ENCODE assay signal across 8 cellular contexts in the genomic region with DNA sequence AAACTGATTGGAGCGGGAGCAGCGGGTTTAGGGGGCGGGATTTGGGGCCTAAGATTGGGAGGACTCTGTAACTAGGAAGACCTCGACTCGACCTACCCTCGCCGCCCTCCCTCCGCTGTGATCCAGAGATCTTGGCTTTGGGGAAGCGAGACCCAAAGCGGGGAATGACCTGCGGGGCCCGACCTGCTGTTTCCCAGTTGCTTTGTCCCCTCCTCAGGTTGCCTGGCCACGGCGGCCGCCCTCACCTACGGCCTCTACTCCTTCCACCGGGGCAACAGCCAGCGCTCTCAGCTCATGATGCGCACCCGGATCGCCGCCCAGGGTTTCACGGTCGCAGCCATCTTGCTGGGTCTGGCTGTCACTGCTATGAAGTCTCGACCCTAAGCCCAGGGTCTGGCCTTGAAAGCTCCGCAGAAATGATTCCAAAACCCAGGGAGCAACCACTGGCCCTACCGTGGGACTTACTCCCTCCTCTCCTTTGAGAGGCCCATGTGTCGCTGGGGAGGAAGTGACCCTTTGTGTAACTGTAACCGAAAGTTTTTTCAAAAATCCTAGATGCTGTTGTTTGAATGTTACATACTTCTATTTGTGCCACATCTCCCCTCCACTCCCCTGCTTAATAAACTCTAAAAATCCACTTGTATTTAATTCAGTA. TPM values are rescaled to one million over a fixed set of nuclear protein-coding genes. Genes with fewer than 3 reads are reported as not detected.
DNase-seq lines count a peak whose midpoint lies in the region; ATAC-seq, FAIRE-seq and TF ChIP-seq lines count a peak whose summit lies in the region.

No MANE protein-coding gene starts in this region.

- peak overlapping the region; percentile 84 for H3K9ac ChIP-seq in HepG2 (ENCODE audit: insufficient read depth, low read depth, low read length)

- 4% methylated on average over 9 of the region's 29 CpGs for whole genome bisulfite sequencing in HepG2 (ENCODE audit: low lambda C conversion rate)
- under 1% methylated on average over 29 of the region's 29 CpGs for WGBS in thymus

- POLR2A ChIA-PET in HepG2 (lab: Yijun Ruan, JAX) = interaction anchor here (0.7 to 2.3 kb wide), 8 partner anchors 11 to 632 kb away, joined by 3 to 31 read pairs (median 4); a partner anchor contains a TSS

- intact Hi-C loops in HepG2 (cut with micrococcal nuclease; ENCODE audit: unreplicated experiment) = no loop called here

- H3K27ac Mint-ChIP-seq in brain = peak overlapping the region; percentile 99 to 100 (median 100)

- no peak overlapping the region for H2AFZ ChIP-seq in HepG2 (ENCODE audit: low read length)

- TF ChIP-seq EP300 in HepG2 (IDR thresholded peaks at IDR 0.05; ENCODE audit: low read depth in 2 of 2, low read length in 2 of 2) (no peak), HepG2 (CRISPR knock-in tag; IDR thresholded peaks at IDR 0.05; ENCODE audit: borderline replicate concordance) (no peak)

- H3K4me3 Mint-ChIP-seq in brain = peak overlapping the region; percentile 97 to 100 (median 100)

- H3K4me2 ChIP-seq in HepG2 (ENCODE audit: low read depth, low read length) = peak overlapping the region; percentile 75

- peaks cover 0 to 5% (median 0%) of the 10 kb centered on the region in 5 experiments for H3K9me3 Mint-ChIP-seq in brain

- no peak for TF ChIP-seq CTCF in brain (conservative IDR thresholded peaks at IDR 0.05)
- no peak for TF ChIP-seq CTCF in HepG2 (CRISPR knock-in tag; IDR thresholded peaks at IDR 0.05)

- H3K79me2 ChIP-seq in HepG2 (ENCODE audit: insufficient read depth, low read length) = peaks cover 42% of the 10 kb centered on the region

- H3K4me3 ChIP-seq in HepG2 (replicated peaks in 1 of 3; ENCODE audit: insufficient read depth in 1 of 3, low read depth in 2 of 3, low read length in 3 of 3) = peak overlapping the region; percentile 67 to 92 (median 71)
- H3K4me3 ChIP-seq in thymus (ENCODE audit: low read length) = peak overlapping the region; percentile 70

- peak; percentile 15; the same call in 1 of the 2 replicates for TF ChIP-seq RAD21 in HepG2 (CRISPR knock-in tag; IDR thresholded peaks at IDR 0.05)

- TSS peak; percentile 97 for BruUV-seq in HepG2 (replicated peaks; lab: Mats Ljungman, UMichigan)

- peak; percentile 28 for ATAC-seq in GM21619 (IDR thresholded peaks at IDR 0.05; ENCODE audit: unreplicated experiment)
- ATAC-seq in HepG2 = peak; percentile 68

- no peak for FAIRE-seq in GM12891 (lab: Jason Lieb, UNC)
- FAIRE-seq in HepG2 (lab: Jason Lieb, UNC) = no peak

- H3K27me3 ChIP-seq in HepG2 (ENCODE audit: control insufficient read depth in 1 of 2, insufficient read depth in 2 of 2, low read length in 2 of 2) (no peaks in the 10 kb centered on the region; a peak in 1 of 5 replicates), thymus (ENCODE audit: control insufficient read depth, insufficient read depth) (no peaks in the 10 kb centered on the region)

- CTCF ChIA-PET in HepG2 (lab: Yijun Ruan, JAX; ENCODE audit: low intra/inter-chr PET ratio, low total read pairs) = no interaction called here

- H3K36me3 Mint-ChIP-seq in brain = peaks cover 21% of the 10 kb centered on the region

- in situ Hi-C loops in HepG2 (cut with HindIII; ENCODE audit: extremely low pct_ligation_motif_present, low pct_unique_long_range_greater_than_20kb) = no loop called here

- DNase-seq in GM12891 (ENCODE audit: insufficient read length, low spot score) (peak; percentile 49), KG1 (lab: John Stamatoyannopoulos, UW) (peak; percentile 84), HepG2 (ENCODE audit: low spot score) (no peak), HCEC 1CT (no peak), NCI-H2196 (lab: John Stamatoyannopoulos, UW; ENCODE audit: unreplicated experiment) (no peak)

- peaks cover 3 to 27% of the 10 kb centered on the region in 2 experiments for H3K36me3 ChIP-seq in HepG2 (replicated peaks in 1 of 2; ENCODE audit: control insufficient read depth in 1 of 2, insufficient read depth in 2 of 2, low read length in 2 of 2)
- peaks cover 36% of the 10 kb centered on the region for H3K36me3 ChIP-seq in thymus (ENCODE audit: control insufficient read depth, insufficient read depth)

- H3K9me3 ChIP-seq in HepG2 (ENCODE audit: low read length) (no peaks in the 10 kb centered on the region), thymus (ENCODE audit: control insufficient read depth) (no peaks in the 10 kb centered on the region)

- peak overlapping the region; percentile 99 for H3K27ac ChIP-seq in HepG2 (ENCODE audit: extremely low read length, insufficient read depth, low read length)
- H3K27ac ChIP-seq in thymus (ENCODE audit: low read depth) = peak overlapping the region; percentile 95

- peaks cover 11% of the 10 kb centered on the region; the same call in 1 of the 2 replicates for H4K20me1 ChIP-seq in HepG2 (ENCODE audit: insufficient read depth, low read length)

- TF ChIP-seq POLR2A in GM12891 (IDR thresholded peaks at IDR 0.05; ENCODE audit: low read depth, low read length) = peak; percentile 68; the same call in 1 of the 2 replicates
- peak; percentile 80 to 86 for TF ChIP-seq POLR2A in HepG2 (IDR thresholded peaks at IDR 0.05; ENCODE audit: insufficient read depth in 1 of 2, low read depth in 2 of 2, low read length in 2 of 2)

- H3K4me1 Mint-ChIP-seq in brain = peaks cover 30% of the 10 kb centered on the region

- H3K27me3 Mint-ChIP-seq in brain = peaks cover 15% of the 10 kb centered on the region

- H3K4me1 ChIP-seq in HepG2 (ENCODE audit: insufficient read depth, low read length) = peaks cover 31% of the 10 kb centered on the region
- H3K4me1 ChIP-seq in thymus (ENCODE audit: control insufficient read depth, insufficient read depth, low read length) = peaks cover 7% of the 10 kb centered on the region

RNA-seq across cellular contexts. Expression of a gene that starts 0.7 kb away (rescaled TPM):
- polyA plus RNA-seq in GM12891 (2012; ENCODE audit: low read depth, missing spikeins) = 248 TPM
- polyA plus RNA-seq in brain (ENCODE audit: insufficient read depth, low read depth, low replicate concordance) = 221 TPM
- 89.2 and 95.7 TPM in 2 replicates for total RNA-seq in HepG2 (2016; rRNA removed; fragmentation: Illumina TruSeq; extraction: Trizol)
- 64.5 and 65.6 TPM in 2 replicates for total RNA-seq in HepG2 (2016; cell fraction: cytosol; rRNA removed; fragmentation: Illumina TruSeq; extraction: Trizol; ENCODE audit: low read depth)
- 87.9 and 107 TPM in 2 replicates for total RNA-seq in HepG2 (2016; cell fraction: insoluble cytoplasmic fraction; rRNA removed; fragmentation: Illumina TruSeq; extraction: Trizol)
- 112 and 135 TPM in 2 replicates for total RNA-seq in HepG2 (2016; cell fraction: membrane; rRNA removed; fragmentation: Illumina TruSeq; extraction: Trizol)
- total RNA-seq in HepG2 (2016; cell fraction: nucleus; rRNA removed; fragmentation: Illumina TruSeq; extraction: Trizol) = 38.9 and 40.5 TPM in 2 replicates
- polyA plus RNA-seq in HepG2 (2011; rRNA removed) = 146 TPM in 2 replicates
- polyA plus RNA-seq in HepG2 (2011; cell fraction: cytosol; rRNA removed) = 171 and 302 TPM in 2 replicates
- 77.0 and 77.1 TPM in 2 replicates for polyA plus RNA-seq in HepG2 (2011; cell fraction: nucleus; rRNA removed)
- 133 and 141 TPM in 2 replicates for polyA plus RNA-seq in HepG2 (2012)
- polyA plus RNA-seq in HepG2 (2016; cell fraction: cytosol; fragmentation: Illumina TruSeq; extraction: Trizol; ENCODE audit: low read depth) = 151 and 159 TPM in 2 replicates
- polyA plus RNA-seq in HepG2 (2016; cell fraction: insoluble cytoplasmic fraction; fragmentation: Illumina TruSeq; extraction: Trizol; ENCODE audit: low read depth) = 220 and 222 TPM in 2 replicates
- 239 and 256 TPM in 2 replicates for polyA plus RNA-seq in HepG2 (2016; cell fraction: membrane; fragmentation: Illumina TruSeq; extraction: Trizol; ENCODE audit: low read depth)
- polyA plus RNA-seq in HepG2 (2016; cell fraction: nucleus; fragmentation: Illumina TruSeq; extraction: Trizol; ENCODE audit: insufficient read depth, low read depth) = 118 and 123 TPM in 2 replicates
- polyA minus RNA-seq in HepG2 (2011; rRNA and poly(A)+ RNA removed; ENCODE audit: low replicate concordance) = 148 and 164 TPM in 2 replicates
- 70.4 and 91.9 TPM in 2 replicates for polyA minus RNA-seq in HepG2 (2011; cell fraction: cytosol; rRNA and poly(A)+ RNA removed)
- 33.3 and 40.7 TPM in 2 replicates for polyA minus RNA-seq in HepG2 (2011; cell fraction: nucleus; rRNA and poly(A)+ RNA removed)
- polyA plus RNA-seq in thymus = 161 TPM

RNA-seq across cellular contexts. Expression of a gene that starts 0.8 kb away (rescaled TPM):
- 77.2 TPM for polyA plus RNA-seq in GM12891 (2012; ENCODE audit: low read depth, missing spikeins)
- polyA plus RNA-seq in brain (ENCODE audit: insufficient read depth, low read depth, low replicate concordance) (13.1 TPM), HepG2 (2011; rRNA removed) (43.3 and 45.9 TPM in 2 replicates), thymus (30.6 TPM)
- 48.4 and 58.4 TPM in 2 replicates for total RNA-seq in HepG2 (2016; rRNA removed; fragmentation: Illumina TruSeq; extraction: Trizol)
- 19.8 and 25.4 TPM in 2 replicates for total RNA-seq in HepG2 (2016; cell fraction: cytosol; rRNA removed; fragmentation: Illumina TruSeq; extraction: Trizol; ENCODE audit: low read depth)
- 51.5 and 62.4 TPM in 2 replicates for total RNA-seq in HepG2 (2016; cell fraction: insoluble cytoplasmic fraction; rRNA removed; fragmentation: Illumina TruSeq; extraction: Trizol)
- 31.1 and 36.0 TPM in 2 replicates for total RNA-seq in HepG2 (2016; cell fraction: membrane; rRNA removed; fragmentation: Illumina TruSeq; extraction: Trizol)
- 38.3 and 50.4 TPM in 2 replicates for total RNA-seq in HepG2 (2016; cell fraction: nucleus; rRNA removed; fragmentation: Illumina TruSeq; extraction: Trizol)
- 43.5 and 48.0 TPM in 2 replicates for polyA plus RNA-seq in HepG2 (2011; cell fraction: cytosol; rRNA removed)
- 49.8 and 55.0 TPM in 2 replicates for polyA plus RNA-seq in HepG2 (2011; cell fraction: nucleus; rRNA removed)
- 36.0 and 45.5 TPM in 2 replicates for polyA plus RNA-seq in HepG2 (2012)
- 20.0 and 21.6 TPM in 2 replicates for polyA plus RNA-seq in HepG2 (2016; cell fraction: cytosol; fragmentation: Illumina TruSeq; extraction: Trizol; ENCODE audit: low read depth)
- 99.0 and 104 TPM in 2 replicates for polyA plus RNA-seq in HepG2 (2016; cell fraction: insoluble cytoplasmic fraction; fragmentation: Illumina TruSeq; extraction: Trizol; ENCODE audit: low read depth)
- polyA plus RNA-seq in HepG2 (2016; cell fraction: membrane; fragmentation: Illumina TruSeq; extraction: Trizol; ENCODE audit: low read depth) = 29.9 and 32.3 TPM in 2 replicates
- polyA plus RNA-seq in HepG2 (2016; cell fraction: nucleus; fragmentation: Illumina TruSeq; extraction: Trizol; ENCODE audit: insufficient read depth, low read depth) = 76.6 and 84.9 TPM in 2 replicates
- 16.4 and 48.3 TPM in 2 replicates for polyA minus RNA-seq in HepG2 (2011; rRNA and poly(A)+ RNA removed; ENCODE audit: low replicate concordance)
- polyA minus RNA-seq in HepG2 (2011; cell fraction: cytosol; rRNA and poly(A)+ RNA removed) = 10.2 and 15.5 TPM in 2 replicates
- 37.8 and 42.2 TPM in 2 replicates for polyA minus RNA-seq in HepG2 (2011; cell fraction: nucleus; rRNA and poly(A)+ RNA removed)

RNA-seq across cellular contexts. Expression of a gene that starts 24.0 kb away (rescaled TPM):
- polyA plus RNA-seq in GM12891 (2012; ENCODE audit: low read depth, missing spikeins) = 2.8 TPM
- polyA plus RNA-seq in brain (ENCODE audit: insufficient read depth, low read depth, low replicate concordance) = 2.6 TPM
- total RNA-seq in HepG2 (2016; rRNA removed; fragmentation: Illumina TruSeq; extraction: Trizol) = 0.01 and 0.18 TPM in 2 replicates
- total RNA-seq in HepG2 (2016; cell fraction: cytosol; rRNA removed; fragmentation: Illumina TruSeq; extraction: Trizol; ENCODE audit: low read depth) = 1.1 TPM in 1 of 2 replicates, not detected in the other
- total RNA-seq in HepG2 (2016; cell fraction: insoluble cytoplasmic fraction; rRNA removed; fragmentation: Illumina TruSeq; extraction: Trizol) = 0.45 TPM in 1 of 2 replicates, not detected in the other
- total RNA-seq in HepG2 (2016; cell fraction: membrane; rRNA removed; fragmentation: Illumina TruSeq; extraction: Trizol) = 0.93 and 0.96 TPM in 2 replicates
- 0.53 TPM in 1 of 2 replicates, not detected in the other for total RNA-seq in HepG2 (2016; cell fraction: nucleus; rRNA removed; fragmentation: Illumina TruSeq; extraction: Trizol)
- polyA plus RNA-seq in HepG2 (2011; rRNA removed) = 0.22 and 0.50 TPM in 2 replicates
- polyA plus RNA-seq in HepG2 (2011; cell fraction: cytosol; rRNA removed) = under 0.01 and 0.01 TPM in 2 replicates
- polyA plus RNA-seq in HepG2 (2011; cell fraction: nucleus; rRNA removed) = 0.02 and 0.03 TPM in 2 replicates
- polyA plus RNA-seq in HepG2 (2012) = 0.05 and 0.07 TPM in 2 replicates
- polyA plus RNA-seq in HepG2 (2016; cell fraction: cytosol; fragmentation: Illumina TruSeq; extraction: Trizol; ENCODE audit: low read depth) = 0.51 and 1.6 TPM in 2 replicates
- polyA plus RNA-seq in HepG2 (2016; cell fraction: insoluble cytoplasmic fraction; fragmentation: Illumina TruSeq; extraction: Trizol; ENCODE audit: low read depth) = not detected in 2 replicates
- polyA plus RNA-seq in HepG2 (2016; cell fraction: membrane; fragmentation: Illumina TruSeq; extraction: Trizol; ENCODE audit: low read depth) = 1.5 TPM in 1 of 2 replicates, not detected in the other
- 0.05 TPM in 1 of 2 replicates, not detected in the other for polyA plus RNA-seq in HepG2 (2016; cell fraction: nucleus; fragmentation: Illumina TruSeq; extraction: Trizol; ENCODE audit: insufficient read depth, low read depth)
- 0.02 and 0.22 TPM in 2 replicates for polyA minus RNA-seq in HepG2 (2011; rRNA and poly(A)+ RNA removed; ENCODE audit: low replicate concordance)
- 0.79 TPM in 1 of 2 replicates, not detected in the other for polyA minus RNA-seq in HepG2 (2011; cell fraction: cytosol; rRNA and poly(A)+ RNA removed)
- under 0.01 TPM in 2 replicates for polyA minus RNA-seq in HepG2 (2011; cell fraction: nucleus; rRNA and poly(A)+ RNA removed)
- polyA plus RNA-seq in thymus = 3.3 TPM

RNA-seq across cellular contexts. Expression of a gene that starts 27.1 kb away (rescaled TPM):
- 27.7 TPM for polyA plus RNA-seq in GM12891 (2012; ENCODE audit: low read depth, missing spikeins)
- polyA plus RNA-seq in brain (ENCODE audit: insufficient read depth, low read depth, low replicate concordance) (141 TPM), HepG2 (2011; rRNA removed) (23.3 and 24.8 TPM in 2 replicates), thymus (129 TPM)
- 30.7 and 33.8 TPM in 2 replicates for total RNA-seq in HepG2 (2016; rRNA removed; fragmentation: Illumina TruSeq; extraction: Trizol)
- 29.6 and 37.0 TPM in 2 replicates for total RNA-seq in HepG2 (2016; cell fraction: cytosol; rRNA removed; fragmentation: Illumina TruSeq; extraction: Trizol; ENCODE audit: low read depth)
- total RNA-seq in HepG2 (2016; cell fraction: insoluble cytoplasmic fraction; rRNA removed; fragmentation: Illumina TruSeq; extraction: Trizol) = 31.5 and 34.4 TPM in 2 replicates
- total RNA-seq in HepG2 (2016; cell fraction: membrane; rRNA removed; fragmentation: Illumina TruSeq; extraction: Trizol) = 33.2 and 41.2 TPM in 2 replicates
- total RNA-seq in HepG2 (2016; cell fraction: nucleus; rRNA removed; fragmentation: Illumina TruSeq; extraction: Trizol) = 15.1 and 15.7 TPM in 2 replicates
- polyA plus RNA-seq in HepG2 (2011; cell fraction: cytosol; rRNA removed) = 27.1 and 35.6 TPM in 2 replicates
- polyA plus RNA-seq in HepG2 (2011; cell fraction: nucleus; rRNA removed) = 29.2 and 30.5 TPM in 2 replicates
- 14.8 and 24.0 TPM in 2 replicates for polyA plus RNA-seq in HepG2 (2012)
- polyA plus RNA-seq in HepG2 (2016; cell fraction: cytosol; fragmentation: Illumina TruSeq; extraction: Trizol; ENCODE audit: low read depth) = 31.8 and 36.4 TPM in 2 replicates
- 30.6 and 31.4 TPM in 2 replicates for polyA plus RNA-seq in HepG2 (2016; cell fraction: insoluble cytoplasmic fraction; fragmentation: Illumina TruSeq; extraction: Trizol; ENCODE audit: low read depth)
- 32.7 and 36.2 TPM in 2 replicates for polyA plus RNA-seq in HepG2 (2016; cell fraction: membrane; fragmentation: Illumina TruSeq; extraction: Trizol; ENCODE audit: low read depth)
- polyA plus RNA-seq in HepG2 (2016; cell fraction: nucleus; fragmentation: Illumina TruSeq; extraction: Trizol; ENCODE audit: insufficient read depth, low read depth) = 28.4 and 29.1 TPM in 2 replicates
- polyA minus RNA-seq in HepG2 (2011; rRNA and poly(A)+ RNA removed; ENCODE audit: low replicate concordance) = 13.8 and 44.3 TPM in 2 replicates
- 9.0 and 12.0 TPM in 2 replicates for polyA minus RNA-seq in HepG2 (2011; cell fraction: cytosol; rRNA and poly(A)+ RNA removed)
- 7.7 and 8.2 TPM in 2 replicates for polyA minus RNA-seq in HepG2 (2011; cell fraction: nucleus; rRNA and poly(A)+ RNA removed)

RNA-seq across cellular contexts. Expression of a gene that starts 27.7 kb away (rescaled TPM):
- 27.2 TPM for polyA plus RNA-seq in GM12891 (2012; ENCODE audit: low read depth, missing spikeins)
- 106 TPM for polyA plus RNA-seq in brain (ENCODE audit: insufficient read depth, low read depth, low replicate concordance)
- 63.6 and 81.6 TPM in 2 replicates for total RNA-seq in HepG2 (2016; rRNA removed; fragmentation: Illumina TruSeq; extraction: Trizol)
- total RNA-seq in HepG2 (2016; cell fraction: cytosol; rRNA removed; fragmentation: Illumina TruSeq; extraction: Trizol; ENCODE audit: low read depth) = 31.6 and 37.8 TPM in 2 replicates
- total RNA-seq in HepG2 (2016; cell fraction: insoluble cytoplasmic fraction; rRNA removed; fragmentation: Illumina TruSeq; extraction: Trizol) = 65.9 and 72.9 TPM in 2 replicates
- 115 and 123 TPM in 2 replicates for total RNA-seq in HepG2 (2016; cell fraction: membrane; rRNA removed; fragmentation: Illumina TruSeq; extraction: Trizol)
- total RNA-seq in HepG2 (2016; cell fraction: nucleus; rRNA removed; fragmentation: Illumina TruSeq; extraction: Trizol) = 36.2 and 40.9 TPM in 2 replicates
- polyA plus RNA-seq in HepG2 (2011; rRNA removed) = 103 and 115 TPM in 2 replicates
- 101 and 112 TPM in 2 replicates for polyA plus RNA-seq in HepG2 (2011; cell fraction: cytosol; rRNA removed)
- polyA plus RNA-seq in HepG2 (2011; cell fraction: nucleus; rRNA removed) = 49.0 and 59.8 TPM in 2 replicates
- polyA plus RNA-seq in HepG2 (2012) = 74.1 and 79.3 TPM in 2 replicates
- 37.9 and 44.6 TPM in 2 replicates for polyA plus RNA-seq in HepG2 (2016; cell fraction: cytosol; fragmentation: Illumina TruSeq; extraction: Trizol; ENCODE audit: low read depth)
- 95.8 and 106 TPM in 2 replicates for polyA plus RNA-seq in HepG2 (2016; cell fraction: insoluble cytoplasmic fraction; fragmentation: Illumina TruSeq; extraction: Trizol; ENCODE audit: low read depth)
- 126 and 130 TPM in 2 replicates for polyA plus RNA-seq in HepG2 (2016; cell fraction: membrane; fragmentation: Illumina TruSeq; extraction: Trizol; ENCODE audit: low read depth)
- polyA plus RNA-seq in HepG2 (2016; cell fraction: nucleus; fragmentation: Illumina TruSeq; extraction: Trizol; ENCODE audit: insufficient read depth, low read depth) = 74.2 and 82.1 TPM in 2 replicates
- polyA minus RNA-seq in HepG2 (2011; rRNA and poly(A)+ RNA removed; ENCODE audit: low replicate concordance) = 90.9 and 162 TPM in 2 replicates
- 54.6 and 59.7 TPM in 2 replicates for polyA minus RNA-seq in HepG2 (2011; cell fraction: cytosol; rRNA and poly(A)+ RNA removed)
- polyA minus RNA-seq in HepG2 (2011; cell fraction: nucleus; rRNA and poly(A)+ RNA removed) = 37.3 and 54.8 TPM in 2 replicates
- polyA plus RNA-seq in thymus = 56.0 TPM

Comparison
In these comparisons a context has a peak if more than half of its experiments do, and no peak if none do; other contexts are left out.
1. DNase-seq: peak in GM12891 (single experiment) and KG1 (single experiment); none in HepG2 (single experiment), HCEC 1CT (single experiment) and NCI-H2196 (single experiment).